In the genomic region with DNA sequence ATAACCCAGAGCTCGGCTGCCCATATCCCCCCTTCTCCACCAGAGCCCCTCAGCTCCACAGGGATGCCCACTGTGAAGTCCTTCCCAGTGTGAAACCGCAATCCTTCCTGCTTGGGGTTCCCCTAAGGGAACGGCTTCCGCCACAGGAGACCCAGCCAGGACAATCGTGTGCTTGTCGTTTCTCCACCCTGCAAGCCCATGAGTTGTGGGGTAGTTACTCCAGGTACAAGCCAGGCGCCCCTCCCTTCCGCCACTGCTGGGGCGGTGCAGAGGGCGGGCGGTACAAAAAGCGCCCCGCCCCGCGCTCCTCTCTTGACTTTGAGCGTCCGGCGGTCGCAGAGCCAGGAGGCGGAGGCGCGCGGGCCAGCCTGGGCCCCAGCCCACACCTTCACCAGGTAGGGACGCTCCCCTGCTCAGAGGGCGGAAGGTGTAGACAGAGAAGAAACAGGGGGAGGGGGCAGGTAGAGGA, we compare ENCODE assay signal across 1 cellular context.
A peak's percentile ranks its signal among the peaks of the same experiment; 100 is the strongest.
TF ChIP-seq lines count a peak whose summit lies in the region.

A gene with protein sequence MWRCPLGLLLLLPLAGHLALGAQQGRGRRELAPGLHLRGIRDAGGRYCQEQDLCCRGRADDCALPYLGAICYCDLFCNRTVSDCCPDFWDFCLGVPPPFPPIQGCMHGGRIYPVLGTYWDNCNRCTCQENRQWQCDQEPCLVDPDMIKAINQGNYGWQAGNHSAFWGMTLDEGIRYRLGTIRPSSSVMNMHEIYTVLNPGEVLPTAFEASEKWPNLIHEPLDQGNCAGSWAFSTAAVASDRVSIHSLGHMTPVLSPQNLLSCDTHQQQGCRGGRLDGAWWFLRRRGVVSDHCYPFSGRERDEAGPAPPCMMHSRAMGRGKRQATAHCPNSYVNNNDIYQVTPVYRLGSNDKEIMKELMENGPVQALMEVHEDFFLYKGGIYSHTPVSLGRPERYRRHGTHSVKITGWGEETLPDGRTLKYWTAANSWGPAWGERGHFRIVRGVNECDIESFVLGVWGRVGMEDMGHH (plus strand): TSS at position 315 of the 469 bp plus-strand sequence. CDS start 634 bp downstream, outside the sequence.

TF ChIP-seq in HepG2, 621 proteins besides CTCF, POLR2A, EP300 and RAD21 (continued from another document):
- TF ChIP-seq, protein P1, sequence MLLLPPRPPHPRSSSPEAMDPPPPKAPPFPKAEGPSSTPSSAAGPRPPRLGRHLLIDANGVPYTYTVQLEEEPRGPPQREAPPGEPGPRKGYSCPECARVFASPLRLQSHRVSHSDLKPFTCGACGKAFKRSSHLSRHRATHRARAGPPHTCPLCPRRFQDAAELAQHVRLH (CRISPR knock-in tag; IDR thresholded peaks at IDR 0.05; ENCODE audit: borderline replicate concordance, low read depth), result peak; percentile 27; the same call in 1 of the 2 replicates
- TF ChIP-seq ZNF713 (CRISPR knock-in tag; IDR thresholded peaks at IDR 0.05) (0 out of 2 replicates have a peak, but pooled peaks have one; percentile 43), ZNF839 (CRISPR knock-in tag; IDR thresholded peaks at IDR 0.05; ENCODE audit: borderline replicate concordance) (no peak; the same call in 1 of the 2 replicates), CBX2 (IDR thresholded peaks at IDR 0.05; ENCODE audit: low read depth, low read length) (no peak), CBX2 (CRISPR knock-in tag; IDR thresholded peaks at IDR 0.05; ENCODE audit: low read depth) (peak; percentile 62; the same call in 1 of the 2 replicates), ZNF572 (CRISPR knock-in tag; IDR thresholded peaks at IDR 0.05) (no peak), REPIN1 (CRISPR knock-in tag; IDR thresholded peaks at IDR 0.05; ENCODE audit: borderline replicate concordance, low read depth) (peak; percentile 45; the same call in 1 of the 2 replicates), BCL6 (CRISPR knock-in tag; IDR thresholded peaks at IDR 0.05) (peak; percentile 28; the same call in 1 of the 2 replicates), CREB1 (IDR thresholded peaks at IDR 0.05) (no peak), CREB1 (CRISPR knock-in tag; IDR thresholded peaks at IDR 0.05) (peak; percentile 35; the same call in 1 of the 2 replicates), SOX5 (CRISPR knock-in tag; IDR thresholded peaks at IDR 0.05; ENCODE audit: borderline replicate concordance) (peak; percentile 27; the same call in 1 of the 2 replicates), GATAD1 (CRISPR knock-in tag; IDR thresholded peaks at IDR 0.05) (peak; percentile 13; the same call in 1 of the 2 replicates), SOX13 (IDR thresholded peaks at IDR 0.05) (no peak), SOX13 (CRISPR knock-in tag; conservative IDR thresholded peaks at IDR 0.05 in 1 of 2, IDR thresholded peaks at IDR 0.05 in 1 of 2) (peak in 1 of 2 experiments; percentile 61; a peak in 2 of 4 replicates), ATF7 (IDR thresholded peaks at IDR 0.05) (no peak), ATF7 (CRISPR knock-in tag; IDR thresholded peaks at IDR 0.05) (no peak), PPARG (CRISPR knock-in tag; conservative IDR thresholded peaks at IDR 0.05) (0 out of 2 replicates have a peak, but pooled peaks have one; percentile 62), LCORL (IDR thresholded peaks at IDR 0.05) (no peak), LCORL (CRISPR knock-in tag; IDR thresholded peaks at IDR 0.05) (peak; percentile 61; the same call in 1 of the 2 replicates), ZNF329 (CRISPR knock-in tag; IDR thresholded peaks at IDR 0.05; ENCODE audit: low read depth) (0 out of 2 replicates have a peak, but pooled peaks have one; percentile 4), SP4 (CRISPR knock-in tag; IDR thresholded peaks at IDR 0.05) (0 out of 2 replicates have a peak, but pooled peaks have one; percentile 43), SALL1 (CRISPR knock-in tag; IDR thresholded peaks at IDR 0.05) (no peak; the same call in 1 of the 2 replicates), NFKB2 (CRISPR knock-in tag; IDR thresholded peaks at IDR 0.05; ENCODE audit: borderline replicate concordance) (no peak), FOSL2 (CRISPR knock-in tag; IDR thresholded peaks at IDR 0.05) (0 out of 2 replicates have a peak, but pooled peaks have one; percentile 4), SP1 (IDR thresholded peaks at IDR 0.05) (no peak), SP1 (CRISPR knock-in tag; IDR thresholded peaks at IDR 0.05) (no peak), HDAC1 (CRISPR knock-in tag; IDR thresholded peaks at IDR 0.05) (peak; percentile 74), ZNF670 (CRISPR knock-in tag; IDR thresholded peaks at IDR 0.05; ENCODE audit: borderline replicate concordance) (0 out of 2 replicates have a peak, but pooled peaks have one; percentile 6), HNRNPLL (IDR thresholded peaks at IDR 0.05; ENCODE audit: low read depth, low read length, poor library complexity, severe bottlenecking) (peak; percentile 89), POLR2AphosphoS5 (IDR thresholded peaks at IDR 0.05; ENCODE audit: low read depth, low read length) (peak; percentile 76), HNRNPH1 (optimal IDR thresholded peaks at IDR 0.05; ENCODE audit: low read depth, low read length) (peak; percentile 30), ELF3 (CRISPR knock-in tag; IDR thresholded peaks at IDR 0.05) (peak; percentile 60; the same call in 1 of the 2 replicates), FOXO1 (CRISPR knock-in tag; IDR thresholded peaks at IDR 0.05) (peak; percentile 33; the same call in 1 of the 2 replicates), MYC (CRISPR knock-in tag; IDR thresholded peaks at IDR 0.05; ENCODE audit: borderline replicate concordance) (0 out of 2 replicates have a peak, but pooled peaks have one; percentile 40), SAP130 (CRISPR knock-in tag; IDR thresholded peaks at IDR 0.05; ENCODE audit: low read depth) (peak; percentile 88), NCOA2 (CRISPR knock-in tag; IDR thresholded peaks at IDR 0.05) (peak; percentile 10; the same call in 1 of the 2 replicates), ATF7-NPFF (CRISPR knock-in tag; IDR thresholded peaks at IDR 0.05; ENCODE audit: low read depth) (0 out of 2 replicates have a peak, but pooled peaks have one; percentile 39), ZNF746 (CRISPR knock-in tag; IDR thresholded peaks at IDR 0.05) (peak; percentile 32; the same call in 1 of the 2 replicates), NRL (CRISPR knock-in tag; IDR thresholded peaks at IDR 0.05; ENCODE audit: borderline replicate concordance) (no peak), NR2F6 (IDR thresholded peaks at IDR 0.05) (no peak), NR2F6 (CRISPR knock-in tag; IDR thresholded peaks at IDR 0.05) (peak; percentile 58; the same call in 1 of the 2 replicates), KLF15 (CRISPR knock-in tag; IDR thresholded peaks at IDR 0.05; ENCODE audit: borderline replicate concordance) (no peak), HNF4A (CRISPR knock-in tag; IDR thresholded peaks at IDR 0.05) (peak; percentile 42; the same call in 1 of the 2 replicates), POLR2G (IDR thresholded peaks at IDR 0.05; ENCODE audit: low read depth, low read length) (peak; percentile 77), ERF (CRISPR knock-in tag; IDR thresholded peaks at IDR 0.05) (peak; percentile 46; the same call in 1 of the 2 replicates)
- TF ChIP-seq, protein P2, sequence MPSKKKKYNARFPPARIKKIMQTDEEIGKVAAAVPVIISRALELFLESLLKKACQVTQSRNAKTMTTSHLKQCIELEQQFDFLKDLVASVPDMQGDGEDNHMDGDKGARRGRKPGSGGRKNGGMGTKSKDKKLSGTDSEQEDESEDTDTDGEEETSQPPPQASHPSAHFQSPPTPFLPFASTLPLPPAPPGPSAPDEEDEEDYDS (CRISPR knock-in tag; IDR thresholded peaks at IDR 0.05), result peak; percentile 95
- TF ChIP-seq, protein P3, sequence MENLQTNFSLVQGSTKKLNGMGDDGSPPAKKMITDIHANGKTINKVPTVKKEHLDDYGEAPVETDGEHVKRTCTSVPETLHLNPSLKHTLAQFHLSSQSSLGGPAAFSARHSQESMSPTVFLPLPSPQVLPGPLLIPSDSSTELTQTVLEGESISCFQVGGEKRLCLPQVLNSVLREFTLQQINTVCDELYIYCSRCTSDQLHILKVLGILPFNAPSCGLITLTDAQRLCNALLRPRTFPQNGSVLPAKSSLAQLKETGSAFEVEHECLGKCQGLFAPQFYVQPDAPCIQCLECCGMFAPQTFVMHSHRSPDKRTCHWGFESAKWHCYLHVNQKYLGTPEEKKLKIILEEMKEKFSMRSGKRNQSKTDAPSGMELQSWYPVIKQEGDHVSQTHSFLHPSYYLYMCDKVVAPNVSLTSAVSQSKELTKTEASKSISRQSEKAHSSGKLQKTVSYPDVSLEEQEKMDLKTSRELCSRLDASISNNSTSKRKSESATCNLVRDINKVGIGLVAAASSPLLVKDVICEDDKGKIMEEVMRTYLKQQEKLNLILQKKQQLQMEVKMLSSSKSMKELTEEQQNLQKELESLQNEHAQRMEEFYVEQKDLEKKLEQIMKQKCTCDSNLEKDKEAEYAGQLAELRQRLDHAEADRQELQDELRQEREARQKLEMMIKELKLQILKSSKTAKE (CRISPR knock-in tag; IDR thresholded peaks at IDR 0.05; ENCODE audit: borderline replicate concordance), result peak; percentile 35; the same call in 1 of the 2 replicates
- TF ChIP-seq, protein P4, sequence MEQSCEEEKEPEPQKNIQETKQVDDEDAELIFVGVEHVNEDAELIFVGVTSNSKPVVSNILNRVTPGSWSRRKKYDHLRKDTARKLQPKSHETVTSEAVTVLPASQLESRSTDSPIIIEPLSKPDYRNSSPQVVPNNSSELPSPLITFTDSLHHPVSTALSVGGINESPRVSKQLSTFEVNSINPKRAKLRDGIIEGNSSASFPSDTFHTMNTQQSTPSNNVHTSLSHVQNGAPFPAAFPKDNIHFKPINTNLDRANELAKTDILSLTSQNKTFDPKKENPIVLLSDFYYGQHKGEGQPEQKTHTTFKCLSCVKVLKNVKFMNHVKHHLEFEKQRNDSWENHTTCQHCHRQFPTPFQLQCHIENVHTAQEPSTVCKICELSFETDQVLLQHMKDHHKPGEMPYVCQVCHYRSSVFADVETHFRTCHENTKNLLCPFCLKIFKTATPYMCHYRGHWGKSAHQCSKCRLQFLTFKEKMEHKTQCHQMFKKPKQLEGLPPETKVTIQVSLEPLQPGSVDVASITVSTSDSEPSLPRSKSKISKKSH (CRISPR knock-in tag; IDR thresholded peaks at IDR 0.05; ENCODE audit: borderline replicate concordance), result peak; percentile 10; the same call in 1 of the 2 replicates
- TF ChIP-seq, protein P5, sequence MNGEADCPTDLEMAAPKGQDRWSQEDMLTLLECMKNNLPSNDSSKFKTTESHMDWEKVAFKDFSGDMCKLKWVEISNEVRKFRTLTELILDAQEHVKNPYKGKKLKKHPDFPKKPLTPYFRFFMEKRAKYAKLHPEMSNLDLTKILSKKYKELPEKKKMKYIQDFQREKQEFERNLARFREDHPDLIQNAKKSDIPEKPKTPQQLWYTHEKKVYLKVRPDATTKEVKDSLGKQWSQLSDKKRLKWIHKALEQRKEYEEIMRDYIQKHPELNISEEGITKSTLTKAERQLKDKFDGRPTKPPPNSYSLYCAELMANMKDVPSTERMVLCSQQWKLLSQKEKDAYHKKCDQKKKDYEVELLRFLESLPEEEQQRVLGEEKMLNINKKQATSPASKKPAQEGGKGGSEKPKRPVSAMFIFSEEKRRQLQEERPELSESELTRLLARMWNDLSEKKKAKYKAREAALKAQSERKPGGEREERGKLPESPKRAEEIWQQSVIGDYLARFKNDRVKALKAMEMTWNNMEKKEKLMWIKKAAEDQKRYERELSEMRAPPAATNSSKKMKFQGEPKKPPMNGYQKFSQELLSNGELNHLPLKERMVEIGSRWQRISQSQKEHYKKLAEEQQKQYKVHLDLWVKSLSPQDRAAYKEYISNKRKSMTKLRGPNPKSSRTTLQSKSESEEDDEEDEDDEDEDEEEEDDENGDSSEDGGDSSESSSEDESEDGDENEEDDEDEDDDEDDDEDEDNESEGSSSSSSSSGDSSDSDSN (CRISPR knock-in tag; IDR thresholded peaks at IDR 0.05), result peak; percentile 62
- TF ChIP-seq, protein P6, sequence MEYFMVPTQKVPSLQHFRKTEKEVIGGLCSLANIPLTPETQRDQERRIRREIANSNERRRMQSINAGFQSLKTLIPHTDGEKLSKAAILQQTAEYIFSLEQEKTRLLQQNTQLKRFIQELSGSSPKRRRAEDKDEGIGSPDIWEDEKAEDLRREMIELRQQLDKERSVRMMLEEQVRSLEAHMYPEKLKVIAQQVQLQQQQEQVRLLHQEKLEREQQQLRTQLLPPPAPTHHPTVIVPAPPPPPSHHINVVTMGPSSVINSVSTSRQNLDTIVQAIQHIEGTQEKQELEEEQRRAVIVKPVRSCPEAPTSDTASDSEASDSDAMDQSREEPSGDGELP (IDR thresholded peaks at IDR 0.05; ENCODE audit: borderline replicate concordance, low read depth), result peak; percentile 34; the same call in 1 of the 2 replicates
- TF ChIP-seq, protein P7, sequence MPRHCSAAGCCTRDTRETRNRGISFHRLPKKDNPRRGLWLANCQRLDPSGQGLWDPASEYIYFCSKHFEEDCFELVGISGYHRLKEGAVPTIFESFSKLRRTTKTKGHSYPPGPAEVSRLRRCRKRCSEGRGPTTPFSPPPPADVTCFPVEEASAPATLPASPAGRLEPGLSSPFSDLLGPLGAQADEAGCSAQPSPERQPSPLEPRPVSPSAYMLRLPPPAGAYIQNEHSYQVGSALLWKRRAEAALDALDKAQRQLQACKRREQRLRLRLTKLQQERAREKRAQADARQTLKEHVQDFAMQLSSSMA (CRISPR knock-in tag; IDR thresholded peaks at IDR 0.05), result no peak
- TF ChIP-seq, protein P8, sequence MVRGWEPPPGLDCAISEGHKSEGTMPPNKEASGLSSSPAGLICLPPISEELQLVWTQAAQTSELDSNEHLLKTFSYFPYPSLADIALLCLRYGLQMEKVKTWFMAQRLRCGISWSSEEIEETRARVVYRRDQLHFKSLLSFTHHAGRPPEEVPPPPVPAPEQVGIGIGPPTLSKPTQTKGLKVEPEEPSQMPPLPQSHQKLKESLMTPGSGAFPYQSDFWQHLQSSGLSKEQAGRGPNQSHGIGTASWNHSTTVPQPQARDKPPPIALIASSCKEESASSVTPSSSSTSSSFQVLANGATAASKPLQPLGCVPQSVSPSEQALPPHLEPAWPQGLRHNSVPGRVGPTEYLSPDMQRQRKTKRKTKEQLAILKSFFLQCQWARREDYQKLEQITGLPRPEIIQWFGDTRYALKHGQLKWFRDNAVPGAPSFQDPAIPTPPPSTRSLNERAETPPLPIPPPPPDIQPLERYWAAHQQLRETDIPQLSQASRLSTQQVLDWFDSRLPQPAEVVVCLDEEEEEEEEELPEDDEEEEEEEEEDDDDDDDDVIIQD (CRISPR knock-in tag; IDR thresholded peaks at IDR 0.05; ENCODE audit: low read depth), result peak; percentile 28; the same call in 1 of the 2 replicates
- TF ChIP-seq, protein P9, sequence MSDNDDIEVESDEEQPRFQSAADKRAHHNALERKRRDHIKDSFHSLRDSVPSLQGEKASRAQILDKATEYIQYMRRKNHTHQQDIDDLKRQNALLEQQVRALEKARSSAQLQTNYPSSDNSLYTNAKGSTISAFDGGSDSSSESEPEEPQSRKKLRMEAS (IDR thresholded peaks at IDR 0.05), result peak; percentile 1; the same call in 1 of the 2 replicates
- TF ChIP-seq, protein P10, sequence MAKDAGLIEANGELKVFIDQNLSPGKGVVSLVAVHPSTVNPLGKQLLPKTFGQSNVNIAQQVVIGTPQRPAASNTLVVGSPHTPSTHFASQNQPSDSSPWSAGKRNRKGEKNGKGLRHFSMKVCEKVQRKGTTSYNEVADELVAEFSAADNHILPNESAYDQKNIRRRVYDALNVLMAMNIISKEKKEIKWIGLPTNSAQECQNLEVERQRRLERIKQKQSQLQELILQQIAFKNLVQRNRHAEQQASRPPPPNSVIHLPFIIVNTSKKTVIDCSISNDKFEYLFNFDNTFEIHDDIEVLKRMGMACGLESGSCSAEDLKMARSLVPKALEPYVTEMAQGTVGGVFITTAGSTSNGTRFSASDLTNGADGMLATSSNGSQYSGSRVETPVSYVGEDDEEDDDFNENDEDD (CRISPR knock-in tag; IDR thresholded peaks at IDR 0.05; ENCODE audit: borderline replicate concordance), result 0 out of 2 replicates have a peak, but pooled peaks have one; percentile 17
